ENCODE assay signal across 9 cellular contexts in genomic region chr10:62374862-62375710, GRCh38. TPM values are rescaled to one million over a fixed set of nuclear protein-coding genes. Genes with fewer than 3 reads are reported as not detected.
DNase-seq lines count a peak whose midpoint lies in the region; ATAC-seq, FAIRE-seq and TF ChIP-seq lines count a peak whose summit lies in the region.
"Had no signal": no experiment of that assay in that cellular context is flagged by ENCODE, and none has a peak within 500 bp of the region (broad histone marks: within the 10 kb centered on the region; RNA-seq: fewer than 3 reads in every experiment).

No MANE protein-coding gene starts in this region.

- no peak for FAIRE-seq in bronchial epithelial cell (lab: Jason Lieb, UNC)

- H3K36me3 ChIP-seq in bronchial epithelial cell (ENCODE audit: control insufficient read depth, insufficient read depth, low read length) = no peaks in the 10 kb centered on the region
- H3K36me3 ChIP-seq in mesodermal cell (ENCODE audit: control insufficient read depth, insufficient read depth, low read length) = no peaks in the 10 kb centered on the region

- no peaks in the 10 kb centered on the region for H3K4me1 ChIP-seq in mesodermal cell (ENCODE audit: control insufficient read depth, insufficient read depth, low read length, poor library complexity, severe bottlenecking)

- H3K4me3 ChIP-seq in bronchial epithelial cell (ENCODE audit: low read depth, low read length) (no peak overlapping the region), mesodermal cell (ENCODE audit: extremely low read depth, insufficient read depth, low read length, poor library complexity, severe bottlenecking) (peak overlapping the region; percentile 41)

- peak; percentile 49 for ATAC-seq in HG03175 (IDR thresholded peaks at IDR 0.05; ENCODE audit: unreplicated experiment)
- no peak for ATAC-seq in GM19324 (IDR thresholded peaks at IDR 0.05; ENCODE audit: low FRiP score, unreplicated experiment)
- no peak for ATAC-seq in HG02678 (IDR thresholded peaks at IDR 0.05; ENCODE audit: unreplicated experiment)

- no peaks in the 10 kb centered on the region for H3K9me3 ChIP-seq in mesodermal cell (ENCODE audit: control insufficient read depth, low read length)

- no peak overlapping the region for H3K27ac ChIP-seq in mesodermal cell (ENCODE audit: low read depth, low read length, severe bottlenecking)
- H3K27ac ChIP-seq: SK-N-MC had no signal

- DNase-seq in Ammon's horn (ENCODE audit: low spot score) (peak; percentile 50), bronchial epithelial cell (ENCODE audit: low read depth) (peak; percentile 68), AG08395 (ENCODE audit: low spot score) (no peak)
- DNase-seq in activated effector memory CD4-positive, alpha-beta T cell treated with Interleukin-2 at 50 U/mL for 16 hours = no peak

- 79 to 81% methylated on average over 9 to 12 of the region's 12 CpGs for WGBS in mesodermal cell (ENCODE audit: insufficient coverage in 2 of 2), 2 experiments

- no peak for TF ChIP-seq CTCF in bronchial epithelial cell (IDR thresholded peaks at IDR 0.05; ENCODE audit: insufficient read depth, low read length, severe bottlenecking)

- no peaks in the 10 kb centered on the region for H3K27me3 ChIP-seq in bronchial epithelial cell (ENCODE audit: control insufficient read depth, insufficient read depth, low read length)

RNA-seq across cellular contexts. Expression of gene ZNF365, which starts 0.9 kb away (rescaled TPM):
- total RNA-seq in bronchial epithelial cell = 1.3 and 7.2 TPM in 2 replicates
- polyA plus RNA-seq in mesodermal cell (2013, experiment 1 of 2) = 0.37 TPM
- polyA plus RNA-seq in mesodermal cell (2013, experiment 2 of 2) = 0.15 TPM

Comparison
In these comparisons a context has a peak if more than half of its experiments do, and no peak if none do; other contexts are left out.
1. DNase-seq: peak in Ammon's horn (single experiment) and bronchial epithelial cell (single experiment); none in activated effector memory CD4-positive, alpha-beta T cell treated with Interleukin-2 at 50 U/mL for 16 hours (single experiment) and AG08395 (single experiment).